In genomic region chr4:6389426-6389825, GRCh38 we compare ENCODE assay signal across 22 cellular contexts.
DNase-seq lines count a peak whose midpoint lies in the region; ATAC-seq, FAIRE-seq and TF ChIP-seq lines count a peak whose summit lies in the region.
"Had no signal": no experiment of that assay in that cellular context is flagged by ENCODE, and none has a peak within 500 bp of the region (broad histone marks: within the 10 kb centered on the region; RNA-seq: fewer than 3 reads in every experiment).

No MANE protein-coding gene starts in this region.

- no peak overlapping the region for H4K91ac ChIP-seq in neuronal stem cell (ENCODE audit: low read depth, low read length, poor library complexity)

- no peak overlapping the region for H2BK15ac ChIP-seq in neuronal stem cell (ENCODE audit: low read length)

- no peak overlapping the region for H2BK12ac ChIP-seq in neuronal stem cell (ENCODE audit: low read length)

- H3K14ac ChIP-seq in neuronal stem cell (ENCODE audit: low read length): no peak overlapping the region

- H3K4ac ChIP-seq in neuronal stem cell (ENCODE audit: low read length): no peak overlapping the region

- no peak overlapping the region for H2BK120ac ChIP-seq in neuronal stem cell (ENCODE audit: low read depth, low read length)

- no peak overlapping the region for H2BK5ac ChIP-seq in neuronal stem cell (ENCODE audit: low read length)

- no peak overlapping the region for H4K8ac ChIP-seq in neuronal stem cell (ENCODE audit: low read depth, low read length)

- H3K27me3 ChIP-seq in left ventricle myocardium inferior (ENCODE audit: low read depth) (peaks cover 41% of the 10 kb centered on the region), neuronal stem cell (ENCODE audit: control insufficient read depth in 3 of 3, insufficient read depth in 3 of 3, low read depth in 1 of 3, low read length in 3 of 3) (peaks cover 0 to 54% (median 0%) of the 10 kb centered on the region in 3 experiments)
- H3K27me3 ChIP-seq: BE2C; BLaER1 treated with 17β-estradiol and CSF1 and Interleukin-3, amounts not matched to agents 10 nM and 100 nM had no signal

- intact Hi-C loops in left ventricle myocardium superior (cut with micrococcal nuclease) (no loop called here), left ventricle myocardium inferior (cut with micrococcal nuclease) (no loop called here), kidney (cut with DNase I) (no loop called here)

- DNase-seq in left ventricle myocardium superior: peak; percentile 7
- no peak for DNase-seq in left ventricle myocardium inferior
- peak; percentile 8 for DNase-seq in kidney
- no peak for DNase-seq in neuronal stem cell (ENCODE audit: low spot score)
- DNase-seq in H4 (ENCODE audit: low spot score): no peak
- DNase-seq in NCI-H82 treated with DMSO at 0.1 percent for 48 hours (lab: John Stamatoyannopoulos, UW; ENCODE audit: unreplicated experiment): no peak
- DNase-seq: 8988T; ACHN; AML-193; BE2C; CD4-positive, alpha-beta T cell; DMS53; DMS79 treated with DMSO at 0.1 percent for 48 hours; GF-D8; GOT3; H7; HCEC 1CT had no signal

- H3K4me1 ChIP-seq in left ventricle myocardium inferior: peaks cover 20% of the 10 kb centered on the region
- no peaks in the 10 kb centered on the region for H3K4me1 ChIP-seq in kidney (ENCODE audit: control insufficient read depth in 1 of 2, insufficient read depth in 1 of 2, low read depth in 1 of 2, low read length in 2 of 2)
- peaks cover 0 to 6% of the 10 kb centered on the region in 2 donors for H3K4me1 ChIP-seq in neuronal stem cell (ENCODE audit: control insufficient read depth in 2 of 2, insufficient read depth in 1 of 2, low read depth in 1 of 2, low read length in 2 of 2)
- H3K4me1 ChIP-seq: BE2C had no signal

- no peaks in the 10 kb centered on the region for H3K79me1 ChIP-seq in neuronal stem cell (ENCODE audit: low read depth, low read length)

- TF ChIP-seq CTCF in left ventricle myocardium inferior (IDR thresholded peaks at IDR 0.05; ENCODE audit: borderline replicate concordance) (no peak), kidney (IDR thresholded peaks at IDR 0.05; ENCODE audit: borderline replicate concordance, extremely low read depth, insufficient read depth) (no peak)

- no CpG with 5 or more reads among the region's 10 CpGs for WGBS in neuronal stem cell (ENCODE audit: extremely low coverage in 2 of 2, insufficient read length in 2 of 2, insufficient replicate concordance in 1 of 2), 2 donors

- H3K18ac ChIP-seq in neuronal stem cell (ENCODE audit: low read length): no peak overlapping the region

- H3K9me3 ChIP-seq in left ventricle myocardium inferior (replicated peaks) (no peaks in the 10 kb centered on the region), kidney (ENCODE audit: control insufficient read depth in 1 of 2, low read length in 2 of 2) (no peaks in the 10 kb centered on the region), neuronal stem cell (replicated peaks in 1 of 2; ENCODE audit: control insufficient read depth in 2 of 2, insufficient read depth in 1 of 2, low read depth in 1 of 2, low read length in 2 of 2) (no peaks in the 10 kb centered on the region)
- H3K9me3 ChIP-seq: A549; BE2C; BLaER1 treated with 17β-estradiol and CSF1 and Interleukin-3, amounts not matched to agents 10 nM and 100 nM had no signal

- H3K36me3 ChIP-seq in left ventricle myocardium inferior (no peaks in the 10 kb centered on the region), kidney (ENCODE audit: control insufficient read depth in 1 of 2, insufficient read depth in 2 of 2, low read length in 2 of 2) (no peaks in the 10 kb centered on the region), neuronal stem cell (replicated peaks in 1 of 2; ENCODE audit: control insufficient read depth in 2 of 2, insufficient read depth in 2 of 2, low read length in 2 of 2) (no peaks in the 10 kb centered on the region)
- H3K36me3 ChIP-seq: BE2C; BLaER1 treated with 17β-estradiol and CSF1 and Interleukin-3, amounts not matched to agents 10 nM and 100 nM had no signal

- H3K23ac ChIP-seq in neuronal stem cell (ENCODE audit: low read depth, low read length, poor library complexity): no peak overlapping the region

- H3K4me3 ChIP-seq in left ventricle myocardium inferior (no peak overlapping the region), kidney (ENCODE audit: low read length in 2 of 2) (no peak overlapping the region), neuronal stem cell (ENCODE audit: low read length in 2 of 2) (no peak overlapping the region)
- H3K4me3 ChIP-seq: A549; BLaER1 treated with 17β-estradiol and CSF1 and Interleukin-3, amounts not matched to agents 10 nM and 100 nM had no signal

- no peak overlapping the region for H2AFZ ChIP-seq in neuronal stem cell (ENCODE audit: low read length)

- H3K27ac ChIP-seq in left ventricle myocardium inferior (replicated peaks) (no peak overlapping the region), kidney (ENCODE audit: low read depth in 2 of 2, low read length in 2 of 2) (no peak overlapping the region), neuronal stem cell (replicated peaks; ENCODE audit: low read length) (no peak overlapping the region)
- H3K27ac ChIP-seq: A549; BLaER1 treated with 17β-estradiol and CSF1 and Interleukin-3, amounts not matched to agents 10 nM and 100 nM had no signal

- H3K4me2 ChIP-seq in neuronal stem cell (ENCODE audit: insufficient read depth, low read length, poor library complexity, severe bottlenecking): no peak overlapping the region
- H3K4me2 ChIP-seq: A549; BLaER1 treated with 17β-estradiol and CSF1 and Interleukin-3, amounts not matched to agents 10 nM and 100 nM had no signal

- H2AK5ac ChIP-seq in neuronal stem cell (ENCODE audit: low read depth, low read length): peak overlapping the region; percentile 50

- no peak overlapping the region for H3K9ac ChIP-seq in kidney (ENCODE audit: low read length in 2 of 2)
- no peak overlapping the region for H3K9ac ChIP-seq in neuronal stem cell (ENCODE audit: low read depth, low read length, poor library complexity)
- H3K9ac ChIP-seq: BLaER1 treated with 17β-estradiol and CSF1 and Interleukin-3, amounts not matched to agents 10 nM and 100 nM had no signal

- FAIRE-seq in kidney (lab: Jason Lieb, UNC): no peak
- FAIRE-seq: A549, GM12891, GM18507 had no signal

- ATAC-seq in left ventricle myocardium superior (no peak), HG02571 (IDR thresholded peaks at IDR 0.05; ENCODE audit: unreplicated experiment) (no peak)
- ATAC-seq: A549 had no signal

Comparison
In these comparisons a context has a peak if more than half of its experiments do, and no peak if none do; other contexts are left out.
1. DNase-seq: peak in left ventricle myocardium superior (single experiment) and kidney (single experiment); none in left ventricle myocardium inferior (single experiment), neuronal stem cell (single experiment), H4 (single experiment) and NCI-H82 treated with DMSO at 0.1 percent for 48 hours (single experiment).